9 cellular contexts compared by ENCODE assay signal in genomic region chr10:14602807-14603538, GRCh38.
DNase-seq lines count a peak whose midpoint lies in the region; ATAC-seq and TF ChIP-seq lines count a peak whose summit lies in the region.
"Had no signal": no experiment of that assay in that cellular context is flagged by ENCODE, and none has a peak within 500 bp of the region (broad histone marks: within the 10 kb centered on the region; RNA-seq: fewer than 3 reads in every experiment).

No MANE protein-coding gene starts in this region.

- ATAC-seq in GM18867 (IDR thresholded peaks at IDR 0.05; ENCODE audit: unreplicated experiment): no peak
- ATAC-seq in GM21529 (IDR thresholded peaks at IDR 0.05; ENCODE audit: unreplicated experiment): no peak
- ATAC-seq in GM19351 (IDR thresholded peaks at IDR 0.05; ENCODE audit: unreplicated experiment): no peak
- ATAC-seq in GM21360 (IDR thresholded peaks at IDR 0.05; ENCODE audit: unreplicated experiment): no peak

- H3K4me1 Mint-ChIP-seq in CD14-positive monocyte (peaks cover 62% of the 10 kb centered on the region), nephron (peaks cover 19% of the 10 kb centered on the region)

- peak overlapping the region; percentile 91 for H3K4me3 ChIP-seq in NB4 (ENCODE audit: low read depth, low read length)
- peak overlapping the region; percentile 71 for H3K4me3 ChIP-seq in ectodermal cell (ENCODE audit: insufficient read depth, low read depth, low read length)

- H3K27me3 Mint-ChIP-seq in CD14-positive monocyte (ENCODE audit: low read depth in 3 of 3) (peaks cover 0 to 3% (median 0%) of the 10 kb centered on the region in 3 donors), nephron (ENCODE audit: low read depth) (peaks cover 18% of the 10 kb centered on the region)

- H3K27ac Mint-ChIP-seq in CD14-positive monocyte: peak overlapping the region; percentile 90 to 98 (median 94)
- peak overlapping the region; percentile 61 to 90 (median 82) for H3K27ac Mint-ChIP-seq in nephron

- H3K27me3 ChIP-seq in ectodermal cell (ENCODE audit: control insufficient read depth, insufficient read depth, low read length, poor library complexity, severe bottlenecking): peaks cover 31% of the 10 kb centered on the region

- peaks cover 38 to 39% of the 10 kb centered on the region in 2 donors for H3K36me3 Mint-ChIP-seq in CD14-positive monocyte
- peaks cover 30% of the 10 kb centered on the region for H3K36me3 Mint-ChIP-seq in nephron (ENCODE audit: low read depth)

- peak overlapping the region; percentile 91 to 98 for H3K4me3 Mint-ChIP-seq in CD14-positive monocyte
- H3K4me3 Mint-ChIP-seq in nephron: peak overlapping the region; percentile 89 to 96 (median 95)

- no peak for DNase-seq in CD14-positive monocyte (ENCODE audit: low spot score)
- no peak for DNase-seq in NB4 (ENCODE audit: low read depth)
- DNase-seq: amniotic stem cell had no signal

- H3K36me3 ChIP-seq in ectodermal cell (ENCODE audit: control insufficient read depth, insufficient read depth, low read length): no peaks in the 10 kb centered on the region

- H3K9me3 Mint-ChIP-seq in CD14-positive monocyte (peaks cover 0 to 2% (median 0%) of the 10 kb centered on the region in 7 donors), nephron (no peaks in the 10 kb centered on the region)

- no peaks in the 10 kb centered on the region for H3K9me3 ChIP-seq in ectodermal cell (ENCODE audit: control insufficient read depth, low read length)

- H3K4me1 ChIP-seq in ectodermal cell (ENCODE audit: control insufficient read depth, insufficient read depth, low read length): peaks cover 7% of the 10 kb centered on the region

- H3K27ac ChIP-seq in ectodermal cell (ENCODE audit: insufficient read depth, low read depth, low read length, poor library complexity, severe bottlenecking): no peak overlapping the region

- TF ChIP-seq CTCF in CD14-positive monocyte (IDR thresholded peaks at IDR 0.05) (no peak), NB4 (IDR thresholded peaks at IDR 0.05; ENCODE audit: low read depth, low read length) (no peak), nephron (IDR thresholded peaks at IDR 0.05; ENCODE audit: unreplicated experiment in 3 of 3) (no peak)

- TF ChIP-seq POLR2A in NB4 (IDR thresholded peaks at IDR 0.05; ENCODE audit: extremely low read depth, insufficient read length): no peak

- 26 to 38% methylated on average over 6 to 8 of the region's 9 CpGs for WGBS in ectodermal cell, 2 experiments

- intact Hi-C loops in CD14-positive monocyte (cut with micrococcal nuclease): loop anchor here (5.0 kb wide), 3 partner anchors 41 to 234 kb away; partner anchors contain the start of genes CDNF (in 1 of the 2), HSPA14 (in 1 of the 2) and MSANTD7 (in 1 of the 2)
